ENCODE assay signal across 8 cellular contexts in the genomic region with DNA sequence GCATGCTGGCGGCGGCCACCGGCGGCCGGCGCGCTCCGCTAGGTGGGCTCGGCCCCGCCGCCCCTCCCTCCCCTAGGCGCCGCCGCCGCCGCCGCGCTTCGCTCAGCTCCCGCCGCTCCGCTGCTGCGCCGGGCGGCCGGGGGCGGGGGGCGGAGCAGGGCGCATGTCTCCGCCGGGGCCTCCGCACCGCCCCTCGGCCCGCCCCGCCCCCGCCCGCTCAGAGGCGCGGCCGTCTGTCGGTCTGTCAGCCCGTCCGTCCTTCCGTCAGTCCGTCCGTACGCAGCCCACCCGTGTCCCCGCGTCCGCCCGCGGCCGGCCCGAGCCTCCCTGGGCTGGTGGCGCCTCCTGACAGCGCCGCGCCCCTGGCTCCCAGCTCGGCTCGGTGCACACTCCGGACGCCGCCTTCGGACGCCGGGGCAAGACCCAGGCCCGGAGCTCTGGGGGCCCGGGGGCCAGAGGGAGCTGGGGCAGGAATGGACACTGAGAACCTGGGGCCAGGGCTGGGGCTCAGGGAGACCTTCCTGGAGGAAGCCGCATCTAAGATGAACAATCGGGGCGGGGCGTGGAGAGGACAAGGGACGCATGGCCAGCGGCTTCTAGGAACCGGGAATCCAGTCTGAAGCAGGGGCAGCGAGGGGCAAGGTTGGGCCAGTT. TPM values are rescaled to one million over a fixed set of nuclear protein-coding genes. Genes with fewer than 3 reads are reported as not detected.
DNase-seq lines count a peak whose midpoint lies in the region; ATAC-seq and TF ChIP-seq lines count a peak whose summit lies in the region.

GPR153 (minus strand) TSS at position 138 of the 654 bp plus-strand sequence. CDS start 6,193 bp downstream, outside the sequence.

- ATAC-seq in GM21717 (IDR thresholded peaks at IDR 0.05; ENCODE audit: unreplicated experiment), result no peak

- H3K27ac Mint-ChIP-seq in IgD-negative memory B cell, result no peak within 1 kb of the TSS
- H3K27ac Mint-ChIP-seq in mesothelial cell of epicardium, result peak within 1 kb of the TSS; percentile 39

- H3K9me3 Mint-ChIP-seq in IgD-negative memory B cell, result no peaks in the 10 kb centered on the region
- no peaks in the 10 kb centered on the region for H3K9me3 Mint-ChIP-seq in mesothelial cell of epicardium

- no peak for TF ChIP-seq CTCF in mesothelial cell of epicardium (IDR thresholded peaks at IDR 0.05; ENCODE audit: unreplicated experiment)

- H3K4me1 Mint-ChIP-seq in IgD-negative memory B cell (peaks cover 0 to 4% (median 2%) of the 10 kb centered on the region in 3 donors), mesothelial cell of epicardium (peaks cover 7% of the 10 kb centered on the region)

- H3K36me3 Mint-ChIP-seq in IgD-negative memory B cell, result peaks cover 2% of the 10 kb centered on the region
- no peaks in the 10 kb centered on the region for H3K36me3 Mint-ChIP-seq in mesothelial cell of epicardium

- H3K4me3 Mint-ChIP-seq in IgD-negative memory B cell (peak within 1 kb of the TSS; percentile 68 to 87 (median 82)), mesothelial cell of epicardium (peak within 1 kb of the TSS; percentile 65)

- H3K27me3 Mint-ChIP-seq in IgD-negative memory B cell (peaks cover 10% of the 10 kb centered on the region), mesothelial cell of epicardium (ENCODE audit: low read depth) (peaks cover 41% of the 10 kb centered on the region)

- DNase-seq in activated CD4-positive, alpha-beta T cell treated with anti-CD3 and anti-CD28 coated beads for 24 hours (ENCODE audit: low read depth in 2 of 2), result peak; percentile 24 to 45
- peak; percentile 79 for DNase-seq in ecto neural progenitor cell (ENCODE audit: low spot score)
- peak in 1 of 2 experiments; percentile 55 for DNase-seq in mesothelial cell of epicardium (ENCODE audit: low spot score in 2 of 2, unreplicated experiment in 2 of 2)
- peak; percentile 49 for DNase-seq in stimulated activated naive CD4-positive, alpha-beta T cell treated with Interleukin-2 at 50 U/mL for 16 hours (lab: John Stamatoyannopoulos, UW)
- no peak for DNase-seq in cerebellar nuclear complex (lab: John Stamatoyannopoulos, UW)

- peak within 1 kb of the TSS; percentile 52; the same call in 1 of the 2 replicates for H3K4me3 ChIP-seq in GM08714 (ENCODE audit: low read length)

RNA-seq across cellular contexts. Expression of gene GPR153, which starts in this region (rescaled TPM):
- polyA plus RNA-seq in IgD-negative memory B cell, result 0.06 TPM
- 24.6 to 27.5 TPM (median 25.0 TPM) in 3 replicates for total RNA-seq in mesothelial cell of epicardium

Comparison
In these comparisons a context has a peak if more than half of its experiments do, and no peak if none do; other contexts are left out.
1. DNase-seq: peak in activated CD4-positive, alpha-beta T cell treated with anti-CD3 and anti-CD28 coated beads for 24 hours (2 of 2), ecto neural progenitor cell (single experiment) and stimulated activated naive CD4-positive, alpha-beta T cell treated with Interleukin-2 at 50 U/mL for 16 hours (single experiment); none in cerebellar nuclear complex (0 of 2).